In genomic region chr1:171127481-171127880, GRCh38 we compare ENCODE assay signal across 18 cellular contexts. TPM values are rescaled to one million over a fixed set of nuclear protein-coding genes. Genes with fewer than 3 reads are reported as not detected.
DNase-seq lines count a peak whose midpoint lies in the region; ATAC-seq and TF ChIP-seq lines count a peak whose summit lies in the region.
"Had no signal": no experiment of that assay in that cellular context is flagged by ENCODE, and none has a peak within 500 bp of the region (broad histone marks: within the 10 kb centered on the region; RNA-seq: fewer than 3 reads in every experiment).

No MANE protein-coding gene starts in this region.

- no TSS peak for BruUV-seq in mammary epithelial cell (replicated peaks; lab: Mats Ljungman, UMichigan)

- no peak overlapping the region for H3K27ac Mint-ChIP-seq in activated CD4-positive, alpha-beta T cell treated with anti-CD3 and anti-CD28 coated beads for 36 hours
- H3K27ac Mint-ChIP-seq: nephron progenitor cell had no signal

- CTCF ChIA-PET in mammary epithelial cell (lab: Charles Lee; ENCODE audit: low non-redundant PET): no interaction called here
- CTCF ChIA-PET in activated CD4-positive, alpha-beta T cell treated with anti-CD3 and anti-CD28 coated beads for 36 hours (lab: Charles Lee): no interaction called here

- no peak overlapping the region for H3K4me3 Mint-ChIP-seq in activated CD4-positive, alpha-beta T cell treated with anti-CD3 and anti-CD28 coated beads for 36 hours
- H3K4me3 Mint-ChIP-seq: nephron progenitor cell had no signal

- H3K27ac ChIP-seq in left ventricle myocardium inferior (replicated peaks) (peak overlapping the region; percentile 53), right atrium auricular region (no peak overlapping the region), mammary epithelial cell (ENCODE audit: insufficient read depth, low read depth, low read length) (no peak overlapping the region), gastroesophageal sphincter (peak overlapping the region in 3 of 4 donors; percentile 51 to 57 (median 53)), upper lobe of left lung (peak overlapping the region in 2 of 4 donors; percentile 61)
- H3K27ac ChIP-seq: adrenal gland, RWPE1 had no signal

- ATAC-seq in gastroesophageal sphincter (peak; percentile 39), upper lobe of left lung (ENCODE audit: low FRiP score in 2 of 2) (peak; percentile 63 to 79), left lobe of liver (no peak)
- no peak for ATAC-seq in activated CD4-positive, alpha-beta T cell treated with anti-CD3 and anti-CD28 coated beads for 36 hours
- ATAC-seq: HCT116 had no signal

- no peak for TF ChIP-seq CTCF in left ventricle myocardium inferior (IDR thresholded peaks at IDR 0.05; ENCODE audit: borderline replicate concordance)
- TF ChIP-seq CTCF in right atrium auricular region (IDR thresholded peaks at IDR 0.05): no peak
- no peak for TF ChIP-seq CTCF in mammary epithelial cell (conservative IDR thresholded peaks at IDR 0.05 in 1 of 2, IDR thresholded peaks at IDR 0.05 in 1 of 2; ENCODE audit: extremely low read depth in 1 of 2, insufficient read depth in 1 of 2, low read depth in 1 of 2, low read length in 2 of 2)
- no peak for TF ChIP-seq CTCF in gastroesophageal sphincter (IDR thresholded peaks at IDR 0.05)
- no peak for TF ChIP-seq CTCF in upper lobe of left lung (IDR thresholded peaks at IDR 0.05)

- 0% methylated on average over 3 of the region's 3 CpGs for WGBS in mammary epithelial cell (ENCODE audit: low coverage, missing lambda C conversion rate)
- WGBS in gastroesophageal sphincter (ENCODE audit: low coverage in 1 of 2), 2 donors: 34 to 39% methylated on average over 3 of the region's 3 CpGs
- WGBS in upper lobe of left lung, 2 donors: 60 to 67% methylated on average over 3 of the region's 3 CpGs

- dilution Hi-C loops in mammary epithelial cell (cut with HindIII; ENCODE audit: low sequenced_read_pairs): no loop called here

- peaks cover 13% of the 10 kb centered on the region for H3K9me3 ChIP-seq in left ventricle myocardium inferior (replicated peaks)
- no peaks in the 10 kb centered on the region for H3K9me3 ChIP-seq in right atrium auricular region
- H3K9me3 ChIP-seq in mammary epithelial cell (replicated peaks; ENCODE audit: insufficient read depth, low read length): no peaks in the 10 kb centered on the region
- peaks cover 0 to 5% (median 0%) of the 10 kb centered on the region in 3 donors for H3K9me3 ChIP-seq in gastroesophageal sphincter
- H3K9me3 ChIP-seq in upper lobe of left lung: no peaks in the 10 kb centered on the region

- POLR2A ChIA-PET in activated CD4-positive, alpha-beta T cell treated with anti-CD3 and anti-CD28 coated beads for 36 hours (lab: Charles Lee): no interaction called here

- in situ Hi-C loops in mammary epithelial cell (cut with MboI; ENCODE audit: low sequenced_read_pairs in 2 of 2): no loop called here

- TF ChIP-seq POLR2A in gastroesophageal sphincter (IDR thresholded peaks at IDR 0.05): no peak
- no peak for TF ChIP-seq POLR2A in upper lobe of left lung (IDR thresholded peaks at IDR 0.05)

- peaks cover 4% of the 10 kb centered on the region for H3K27me3 Mint-ChIP-seq in activated CD4-positive, alpha-beta T cell treated with anti-CD3 and anti-CD28 coated beads for 36 hours

- H2AFZ ChIP-seq in mammary epithelial cell (ENCODE audit: low read depth, low read length): no peak overlapping the region

- H3K27me3 ChIP-seq in left ventricle myocardium inferior (ENCODE audit: low read depth) (no peaks in the 10 kb centered on the region), right atrium auricular region (no peaks in the 10 kb centered on the region), mammary epithelial cell (ENCODE audit: insufficient read depth, low read length) (no peaks in the 10 kb centered on the region), gastroesophageal sphincter (no peaks in the 10 kb centered on the region), upper lobe of left lung (no peaks in the 10 kb centered on the region)
- H3K27me3 ChIP-seq: adrenal gland had no signal

- DNase-seq in left ventricle myocardium inferior (no peak), right atrium auricular region (ENCODE audit: low spot score) (no peak), mammary epithelial cell (peak; percentile 9), upper lobe of left lung (no peak), left lobe of liver (ENCODE audit: low spot score) (no peak), posterior vena cava (ENCODE audit: low spot score) (no peak)
- no peak for DNase-seq in activated CD4-positive, alpha-beta T cell treated with anti-CD3 and anti-CD28 coated beads for 36 hours
- DNase-seq: activated T-cell treated with anti-CD3 and anti-CD28 coated beads, Interleukin-2, amount 50 U/mL, for 48 hours; adrenal gland; hippocampal formation; NCI-H187; nephron progenitor cell; small intestine; T-helper 9 cell had no signal

- no peaks in the 10 kb centered on the region for H3K36me3 Mint-ChIP-seq in activated CD4-positive, alpha-beta T cell treated with anti-CD3 and anti-CD28 coated beads for 36 hours (ENCODE audit: low read depth)

- no peaks in the 10 kb centered on the region for H4K20me1 ChIP-seq in mammary epithelial cell (ENCODE audit: insufficient read depth, low read length)

- no peaks in the 10 kb centered on the region for H3K4me1 Mint-ChIP-seq in activated CD4-positive, alpha-beta T cell treated with anti-CD3 and anti-CD28 coated beads for 36 hours
- H3K4me1 Mint-ChIP-seq: nephron progenitor cell had no signal

- peaks cover 46% of the 10 kb centered on the region for H3K4me1 ChIP-seq in left ventricle myocardium inferior
- H3K4me1 ChIP-seq in right atrium auricular region: peaks cover 0 to 30% of the 10 kb centered on the region in 2 donors
- no peaks in the 10 kb centered on the region for H3K4me1 ChIP-seq in mammary epithelial cell (ENCODE audit: insufficient read depth, low read length)
- peaks cover 6 to 34% (median 16%) of the 10 kb centered on the region in 3 donors for H3K4me1 ChIP-seq in gastroesophageal sphincter
- H3K4me1 ChIP-seq in upper lobe of left lung: peaks cover 0 to 15% (median 7%) of the 10 kb centered on the region in 4 donors
- H3K4me1 ChIP-seq: adrenal gland had no signal

- no peak overlapping the region for H3K4me2 ChIP-seq in mammary epithelial cell (ENCODE audit: insufficient read depth, low read depth, low read length)

- H3K36me3 ChIP-seq in left ventricle myocardium inferior (no peaks in the 10 kb centered on the region), right atrium auricular region (no peaks in the 10 kb centered on the region), mammary epithelial cell (ENCODE audit: insufficient read depth, low read length) (no peaks in the 10 kb centered on the region), gastroesophageal sphincter (no peaks in the 10 kb centered on the region), upper lobe of left lung (no peaks in the 10 kb centered on the region)
- H3K36me3 ChIP-seq: adrenal gland had no signal

- peaks cover 1% of the 10 kb centered on the region for H3K9me3 Mint-ChIP-seq in activated CD4-positive, alpha-beta T cell treated with anti-CD3 and anti-CD28 coated beads for 36 hours (ENCODE audit: low read depth)

- TF ChIP-seq EP300 in gastroesophageal sphincter (IDR thresholded peaks at IDR 0.05) (no peak), upper lobe of left lung (IDR thresholded peaks at IDR 0.05) (peak in 1 of 4 donors; percentile 39)

- H3K4me3 ChIP-seq in left ventricle myocardium inferior (no peak overlapping the region), right atrium auricular region (no peak overlapping the region), mammary epithelial cell (replicated peaks in 1 of 3; ENCODE audit: insufficient read depth in 1 of 3, low read depth in 2 of 3, low read length in 3 of 3) (no peak overlapping the region), gastroesophageal sphincter (no peak overlapping the region), upper lobe of left lung (no peak overlapping the region)
- H3K4me3 ChIP-seq: adrenal gland had no signal

- no peaks in the 10 kb centered on the region for H3K79me2 ChIP-seq in mammary epithelial cell (ENCODE audit: insufficient read depth, low read length)

- H3K9ac ChIP-seq in mammary epithelial cell (ENCODE audit: insufficient read depth, low read length): no peak overlapping the region

- intact Hi-C loops in left ventricle myocardium inferior (cut with micrococcal nuclease): no loop called here
- intact Hi-C loops in mammary epithelial cell (cut with micrococcal nuclease): no loop called here
- intact Hi-C loops in activated CD4-positive, alpha-beta T cell treated with anti-CD3 and anti-CD28 coated beads for 36 hours (cut with DNase I, micrococcal nuclease): no loop called here
- intact Hi-C loops in posterior vena cava (cut with DNase I): no loop called here

RNA-seq across cellular contexts. Expression of gene FMO3, which starts 36.8 kb away (rescaled TPM):
- total RNA-seq in left ventricle myocardium inferior (1.3 TPM), right atrium auricular region (1 to 10 TPM; 2.4 TPM), mammary epithelial cell (not detected), gastroesophageal sphincter (1 to 10 TPM; 2.3 to 5.5 (median 4.3) TPM), upper lobe of left lung (10 to 100 TPM in 5 of 6 donors, 1 to 10 TPM in 1; 9.1 to 16.7 (median 13.5) TPM), left lobe of liver (360 TPM), posterior vena cava (1 to 10 TPM in 1 of 2 donors, under 1 TPM in 1; 0.90 to 2.2 TPM)
- polyA plus RNA-seq in mammary epithelial cell: not detected
- not detected for polyA minus RNA-seq in mammary epithelial cell
- total RNA-seq in activated CD4-positive, alpha-beta T cell treated with anti-CD3 and anti-CD28 coated beads for 36 hours: not detected
- total RNA-seq: A673 had no signal

RNA-seq across cellular contexts. Expression of gene FMO2, which starts 57.6 kb away (rescaled TPM):
- total RNA-seq in left ventricle myocardium inferior (49.7 TPM), right atrium auricular region (10 to 100 TPM; 28.4 to 66.6 TPM), mammary epithelial cell (under 1 TPM in 1 of 2 donors, not detected in 1; 0.17 TPM), gastroesophageal sphincter (10 to 100 TPM; 33.9 to 74.1 (median 35.9) TPM), upper lobe of left lung (100 to 1,000 TPM; 118 to 259 (median 169) TPM), left lobe of liver (8.1 TPM), posterior vena cava (10 to 100 TPM; 41.0 to 42.3 TPM)
- not detected for polyA plus RNA-seq in mammary epithelial cell
- not detected for polyA minus RNA-seq in mammary epithelial cell
- total RNA-seq in activated CD4-positive, alpha-beta T cell treated with anti-CD3 and anti-CD28 coated beads for 36 hours: not detected
- total RNA-seq: A673 had no signal

Comparison
In these comparisons a context has a peak if more than half of its experiments do, and no peak if none do; other contexts are left out.
1. H3K27ac ChIP-seq: peak in left ventricle myocardium inferior (single experiment) and gastroesophageal sphincter (3 of 4); none in right atrium auricular region (0 of 2) and mammary epithelial cell (single experiment).
2. ATAC-seq: peak in gastroesophageal sphincter (single experiment) and upper lobe of left lung (2 of 2); none in activated CD4-positive, alpha-beta T cell treated with anti-CD3 and anti-CD28 coated beads for 36 hours (single experiment) and left lobe of liver (single experiment).
3. RNA of gene FMO3, which starts 36.8 kb away (total RNA-seq): 360 TPM in left lobe of liver (single experiment); 9.1 to 16.7 TPM in upper lobe of left lung, 2.3 to 5.5 TPM in gastroesophageal sphincter, 2.4 TPM in right atrium auricular region, 0.90 to 2.2 TPM in posterior vena cava, 1.3 TPM in left ventricle myocardium inferior (single experiment), not detected in mammary epithelial cell and not detected in activated CD4-positive, alpha-beta T cell treated with anti-CD3 and anti-CD28 coated beads for 36 hours; every median in the first group is over 10 times any median in the second.